ENCODE assay signal across 23 cellular contexts in the genomic region with DNA sequence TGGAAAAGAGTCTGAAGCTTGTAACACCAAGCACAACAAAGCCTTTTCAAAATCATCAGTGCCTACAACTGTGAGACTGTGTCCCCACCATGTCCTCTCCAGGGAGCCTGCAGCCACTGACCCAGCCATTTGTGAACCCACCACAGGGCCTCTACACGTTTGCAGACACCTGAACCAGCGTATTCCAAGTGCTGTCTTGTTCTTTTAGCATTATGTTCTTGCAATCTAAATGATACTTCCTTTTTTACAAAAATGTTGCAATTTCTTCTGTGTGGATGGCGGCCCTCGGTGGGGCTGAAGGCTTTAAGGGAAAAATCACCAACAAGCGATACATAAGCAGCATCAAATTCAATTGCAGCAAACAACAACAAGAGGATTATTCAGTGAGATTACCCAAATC.
"Had no signal": no experiment of that assay in that cellular context is flagged by ENCODE, and none has a peak within 500 bp of the region (broad histone marks: within the 10 kb centered on the region; RNA-seq: fewer than 3 reads in every experiment).

No MANE protein-coding gene starts in this region.

- ATAC-seq: activated CD4-positive, CD25-positive, alpha-beta regulatory T cell treated with anti-CD3 and anti-CD28 coated beads, Interleukin-2, amount 50 U/mL, for 24 hours; activated T-helper 17 cell treated with anti-CD3 and anti-CD28 coated beads, Interleukin-2, amount 50 U/mL, for 72 hours; T-helper 17 cell had no signal

- H3K27ac ChIP-seq: brain microvascular endothelial cell, epithelial cell of prostate, WERI-Rb-1 had no signal

- H3K27me3 ChIP-seq: brain microvascular endothelial cell had no signal

- DNase-seq: activated B cell treated with CpG ODN at 0.5 μM for 24 hours; activated CD4-positive, alpha-beta T cell treated with anti-CD3 and anti-CD28 coated beads for 48 hours; activated CD4-positive, alpha-beta T cell treated with anti-CD3 and anti-CD28 coated beads, Interleukin-2, amount 50 U/mL, for 1 hour; activated CD4-positive, alpha-beta T cell treated with anti-CD3 and anti-CD28 coated beads, Interleukin-2, amount 50 U/mL, for 48 hours; activated CD8-positive, alpha-beta memory T cell treated with anti-CD3 and anti-CD28 coated beads, Interleukin-2, amount 50 U/mL, for 48 hours; activated effector memory CD4-positive, alpha-beta T cell treated with Interleukin-2 at 50 U/mL for 16 hours; activated gamma-delta T cell treated with Interleukin-2 at 50 U/mL for 16 hours; activated naive CD4-positive, alpha-beta T cell treated with anti-CD3 and anti-CD28 coated beads, Interleukin-2, amount 50 U/mL, for 16 hours; activated naive CD4-positive, alpha-beta T cell treated with Interleukin-2 at 50 U/mL for 16 hours; activated T-cell treated with anti-CD3 and anti-CD28 coated beads for 4 hours; activated T-cell treated with anti-CD3 and anti-CD28 coated beads, Interleukin-2, amount 50 U/mL, for 24 hours; amniotic stem cell; anterior cingulate cortex; brain microvascular endothelial cell; effector CD8-positive, alpha-beta T cell; foreskin fibroblast; T-helper 1 cell; T-helper 17 cell; T1000; WERI-Rb-1 had no signal

- H3K36me3 ChIP-seq: brain microvascular endothelial cell, WERI-Rb-1 had no signal
